In the genomic region with DNA sequence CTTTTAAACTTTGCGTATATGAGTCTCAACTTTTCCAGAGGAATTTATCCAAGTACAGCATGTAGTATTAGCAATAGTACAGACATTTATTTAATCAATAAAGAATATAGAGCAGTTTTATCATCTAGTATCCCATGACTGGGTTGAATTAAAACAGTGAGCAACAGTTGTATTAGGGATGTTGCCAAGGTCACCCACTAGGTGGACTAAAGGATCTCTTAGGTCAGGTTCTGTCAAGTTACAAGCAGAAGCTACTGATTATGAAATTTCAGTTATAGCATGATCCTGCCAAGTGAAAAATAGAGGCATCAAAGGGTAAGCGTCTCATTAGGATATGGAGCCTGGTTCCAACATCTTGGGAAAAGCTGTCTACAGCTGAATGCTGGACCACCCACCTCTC, we compare ENCODE assay signal across 1 cellular context.
TF ChIP-seq lines count a peak whose summit lies in the region.

No MANE protein-coding gene starts in this region.

TF ChIP-seq in GM12878, 131 proteins besides CTCF, POLR2A, EP300 and RAD21:
- no peak for TF ChIP-seq YBX1 (IDR thresholded peaks at IDR 0.05)
- TF ChIP-seq SMC3 (IDR thresholded peaks at IDR 0.05; ENCODE audit: borderline replicate concordance, low read length) = peak; percentile 23; the same call in 1 of the 2 replicates
